8 cellular contexts compared by ENCODE assay signal in the genomic region with DNA sequence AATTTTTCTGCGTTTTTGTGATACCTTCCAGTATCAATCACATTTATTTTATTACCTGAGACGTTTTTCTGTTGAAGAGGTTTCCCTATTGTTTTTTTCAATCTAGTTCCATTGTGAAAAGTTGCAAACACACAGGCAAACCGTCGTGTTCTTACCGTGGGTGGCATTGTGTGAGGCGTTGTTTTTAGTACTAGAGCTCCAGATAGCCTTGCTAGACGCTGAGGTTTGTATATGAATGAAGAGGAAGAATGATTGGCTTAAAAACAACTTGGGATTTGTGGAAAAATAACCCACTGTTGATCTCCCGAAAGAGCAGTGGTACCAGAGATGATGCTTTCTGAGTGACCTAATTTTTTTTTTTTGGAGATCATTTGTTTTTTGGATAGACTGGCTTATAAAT. TPM values are rescaled to one million over a fixed set of nuclear protein-coding genes. Genes with fewer than 3 reads are reported as not detected.
DNase-seq lines count a peak whose midpoint lies in the region; ATAC-seq, FAIRE-seq and TF ChIP-seq lines count a peak whose summit lies in the region.

No MANE protein-coding gene starts in this region.

- BruUV-seq in GM12878 (replicated peaks; lab: Mats Ljungman, UMichigan) = no TSS peak

- no peak for TF ChIP-seq POLR2A in GM12878 (IDR thresholded peaks at IDR 0.05; ENCODE audit: low read depth, low read length)

- in situ Hi-C loops in GM12878 (cut with MboI) = no loop called here

- ATAC-seq in GM12878 (peak; percentile 13; the same call in 1 of the 3 replicates), GM21528 (IDR thresholded peaks at IDR 0.05; ENCODE audit: low FRiP score, unreplicated experiment) (no peak), HG03439 (IDR thresholded peaks at IDR 0.05; ENCODE audit: unreplicated experiment) (no peak)

- FAIRE-seq in GM12878 (lab: Jason Lieb, UNC) = no peak

- POLR2A ChIA-PET in AG04450 (lab: Yijun Ruan, JAX) (interaction anchor here (0.5 to 1.2 kb wide), 3 partner anchors 23 to 500 kb away, joined by 3 to 6 read pairs (median 4); partner anchors contain the start of gene MAPK1IP1L), HEK293 (lab: Yijun Ruan, JAX) (interaction anchor here (3.6 kb wide), 1 partner anchor 24 kb away, joined by 47 read pairs; the partner anchor contains the start of gene MAPK1IP1L), GM12878 (lab: Charles Lee) (interaction anchor here (0.7 to 2.8 kb wide), 6 partner anchors 15 to 163 kb away, joined by 3 to 12 read pairs (median 4); partner anchors contain the start of genes DLGAP5 and MAPK1IP1L)

- H3K4me2 ChIP-seq in GM12878 (ENCODE audit: control insufficient read depth, insufficient read depth) = peak overlapping the region; percentile 70

- CTCF ChIA-PET in AG04450 (lab: Charles Lee) = interaction anchor here (1.0 to 1.2 kb wide), 2 partner anchors 23 to 133 kb away, joined by 3 to 4 read pairs; no protein-coding TSS in a partner anchor
- CTCF ChIA-PET in HEK293 (lab: Yijun Ruan, JAX) = interaction anchor here (0.8 kb wide), 1 partner anchor 23 kb away, joined by 3 read pairs; no protein-coding TSS in a partner anchor
- CTCF ChIA-PET in GM12878 (lab: Yijun Ruan, JAX) = interaction anchor here (0.7 to 7.3 kb wide), 4 partner anchors 18 to 114 kb away, joined by 4 to 44 read pairs (median 8); partner anchors contain the start of gene MAPK1IP1L

- H3K36me3 ChIP-seq in HEK293 (ENCODE audit: control insufficient read depth in 2 of 2, insufficient read depth in 1 of 2, low read length in 2 of 2) (peaks cover 10 to 19% of the 10 kb centered on the region in 2 experiments), GM12878 (ENCODE audit: control insufficient read depth in 2 of 2, insufficient read depth in 2 of 2, low read length in 1 of 2) (peaks cover 0 to 9% of the 10 kb centered on the region in 2 experiments; a peak in 1 of 4 replicates), mucosa of rectum (ENCODE audit: control insufficient read depth in 2 of 2, insufficient read depth in 2 of 2, low read length in 2 of 2) (no peaks in the 10 kb centered on the region)

- H3K9ac ChIP-seq in GM12878 (ENCODE audit: control insufficient read depth, insufficient read depth, low read length) (peak overlapping the region; percentile 84), mucosa of rectum (ENCODE audit: low read depth in 1 of 2, low read length in 2 of 2) (peak overlapping the region in 1 of 2 donors; percentile 67)

- TF ChIP-seq EP300 in GM12878 (IDR thresholded peaks at IDR 0.05; ENCODE audit: borderline replicate concordance in 1 of 2, control insufficient read depth in 1 of 2, low read depth in 2 of 2, low read length in 2 of 2) = no peak

- H4K20me1 ChIP-seq in GM12878 (ENCODE audit: control insufficient read depth, insufficient read depth) = no peaks in the 10 kb centered on the region

- RAD21 ChIA-PET in GM12878 (lab: Charles Lee; ENCODE audit: unreplicated experiment) = interaction anchor here (1.2 to 6.1 kb wide), 6 partner anchors 16 to 163 kb away, joined by 4 to 68 read pairs (median 5); partner anchors contain the start of genes DLGAP5 and MAPK1IP1L

- WGBS in GM12878 (ENCODE audit: insufficient coverage, insufficient replicate concordance, low lambda C conversion rate, missing lambda C conversion rate) = 2% methylated on average over 8 of the region's 8 CpGs

- no peaks in the 10 kb centered on the region for H3K9me3 ChIP-seq in AG04450 (ENCODE audit: control insufficient read depth, insufficient read depth, low read length)
- H3K9me3 ChIP-seq in HEK293 (ENCODE audit: control insufficient read depth, insufficient read depth, low read depth, low read length) = no peaks in the 10 kb centered on the region
- no peaks in the 10 kb centered on the region for H3K9me3 ChIP-seq in GM12878 (replicated peaks; ENCODE audit: control insufficient read depth, insufficient read depth, low read length)
- H3K9me3 ChIP-seq in mucosa of rectum (ENCODE audit: control insufficient read depth in 2 of 2, low read length in 2 of 2) = no peaks in the 10 kb centered on the region

- H3K79me2 ChIP-seq in GM12878 (ENCODE audit: control insufficient read depth, insufficient read depth, low read length) = peaks cover 83% of the 10 kb centered on the region

- peaks cover 25% of the 10 kb centered on the region for H3K4me1 ChIP-seq in HEK293 (ENCODE audit: control insufficient read depth, insufficient read depth, low read length)
- no peaks in the 10 kb centered on the region for H3K4me1 ChIP-seq in GM12878 (ENCODE audit: control insufficient read depth, insufficient read depth, low read length)
- H3K4me1 ChIP-seq in mucosa of rectum (ENCODE audit: control insufficient read depth in 2 of 2, insufficient read depth in 2 of 2, low read length in 2 of 2) = peaks cover 8 to 17% of the 10 kb centered on the region in 2 donors

- H3K27ac ChIP-seq in AG04450 (ENCODE audit: low read depth, low read length) = no peak overlapping the region
- H3K27ac ChIP-seq in HEK293 (ENCODE audit: extremely low read depth, low read depth, low read length) = peak overlapping the region; percentile 89
- peak overlapping the region; percentile 91 for H3K27ac ChIP-seq in GM12878 (ENCODE audit: control insufficient read depth, insufficient read depth)
- no peak overlapping the region for H3K27ac ChIP-seq in mucosa of rectum (ENCODE audit: low read depth in 2 of 2, low read length in 2 of 2)

- H3K27me3 ChIP-seq in AG04450 (ENCODE audit: control insufficient read depth, insufficient read depth, low read length) = no peaks in the 10 kb centered on the region
- no peaks in the 10 kb centered on the region for H3K27me3 ChIP-seq in GM12878 (replicated peaks in 1 of 2; ENCODE audit: control insufficient read depth in 2 of 2, insufficient read depth in 2 of 2, low read length in 1 of 2)
- H3K27me3 ChIP-seq in mucosa of rectum (ENCODE audit: control insufficient read depth in 2 of 2, insufficient read depth in 2 of 2, low read length in 2 of 2) = no peaks in the 10 kb centered on the region

- DNase-seq in AG04450 (ENCODE audit: low read depth, low spot score) (no peak), GM12878 (ENCODE audit: low read depth, low spot score) (no peak), epidermal melanocyte (ENCODE audit: insufficient read length, low spot score) (no peak), MV-4-11 (lab: John Stamatoyannopoulos, UW) (no peak)

- intact Hi-C loops in GM12878 (cut with micrococcal nuclease; ENCODE audit: unreplicated experiment) = loop anchor here (5.0 kb wide), 1 partner anchor 126 kb away; the partner anchor contains the start of gene GCH1

- no peak for TF ChIP-seq CTCF in AG04450 (IDR thresholded peaks at IDR 0.05; ENCODE audit: low read depth, low read length)
- no peak for TF ChIP-seq CTCF in HEK293 (tag by site-specific recombination; IDR thresholded peaks at IDR 0.05)
- no peak for TF ChIP-seq CTCF in GM12878 (IDR thresholded peaks at IDR 0.05 in 2 of 3, conservative IDR thresholded peaks at IDR 0.05 in 1 of 3; ENCODE audit: control insufficient read depth in 2 of 3, extremely low read depth in 1 of 3, insufficient read depth in 1 of 3, low read depth in 3 of 3, low read length in 3 of 3)

- peak overlapping the region; percentile 59; the same call in 1 of the 2 replicates for H2AFZ ChIP-seq in GM12878 (ENCODE audit: control insufficient read depth, low read depth, low read length)

- H3K4me3 ChIP-seq in AG04450 (ENCODE audit: low read depth, low read length) (peak overlapping the region; percentile 87), HEK293 (ENCODE audit: low read depth, low read length) (peak overlapping the region; percentile 99), GM12878 (peak overlapping the region; percentile 78), mucosa of rectum (ENCODE audit: low read length in 2 of 2) (peak overlapping the region; percentile 75 to 97)

- SMC1A ChIA-PET in GM12878 (lab: Charles Lee; ENCODE audit: uncharacterized antibody, unreplicated experiment) = interaction anchor here (0.8 to 3.8 kb wide), 10 partner anchors 18 to 209 kb away, joined by 3 to 42 read pairs (median 4); partner anchors contain the start of genes GCH1 and MAPK1IP1L

- no peak for TF ChIP-seq RAD21 in GM12878 (IDR thresholded peaks at IDR 0.05; ENCODE audit: insufficient read depth, low read depth, low read length)

RNA-seq across cellular contexts. Expression of gene SOCS4, which starts 1.0 kb away (rescaled TPM):
- polyA plus RNA-seq in AG04450 (2011; rRNA removed) (8.1 and 11.1 TPM in 2 replicates), GM12878 (2011; rRNA removed) (25.1 and 35.7 TPM in 2 replicates), GM12878 (2014; fragmentation: Illumina TruSeq; extraction: Trizol) (23.7 and 30.9 TPM in 2 replicates), GM12878 (2014; fragmentation: Nextera tagmentation; extraction: Ambion mirVana) (1 to 10 TPM; 5.7 to 7.6 TPM), GM12878 (2014; rRNA removed) (13.2 and 14.7 TPM in 2 replicates), GM12878 (2016; fragmentation: Nextera tagmentation; extraction: Ambion mirVana) (10 to 100 TPM; 18.4 to 21.0 TPM)
- polyA minus RNA-seq in AG04450 (2011; rRNA and poly(A)+ RNA removed) = 13.5 and 16.7 TPM in 2 replicates
- 39.6 and 43.0 TPM in 2 replicates for total RNA-seq in GM12878 (2013; cell fraction: nucleolus; rRNA removed)
- total RNA-seq in GM12878 (2014; rRNA removed) (20.5 and 25.8 TPM in 2 replicates), GM12878 (2014; rRNA removed; fragmentation: Illumina TruSeq; extraction: Trizol) (30.6 and 31.0 TPM in 2 replicates), GM12878 (2021) (27.9 and 31.5 TPM in 2 replicates)
- polyA plus RNA-seq in GM12878 (2011; ENCODE audit: low read depth) = 4.6 TPM
- polyA plus RNA-seq in GM12878 (2011; cell fraction: cytosol; rRNA removed) = 9.1 and 9.8 TPM in 2 replicates
- 8.7 and 10.7 TPM in 2 replicates for polyA plus RNA-seq in GM12878 (2011; cell fraction: nucleus; rRNA removed)
- 9.8 and 10.4 TPM in 2 replicates for polyA plus RNA-seq in GM12878 (2012)
- 12.7 and 22.1 TPM in 2 replicates for polyA minus RNA-seq in GM12878 (2011; rRNA and poly(A)+ RNA removed)
- polyA minus RNA-seq in GM12878 (2011; cell fraction: cytosol; rRNA and poly(A)+ RNA removed) = 7.1 and 7.3 TPM in 2 replicates
- polyA minus RNA-seq in GM12878 (2011; cell fraction: nucleus; rRNA and poly(A)+ RNA removed) = 7.1 and 22.7 TPM in 2 replicates

RNA-seq across cellular contexts. Expression of gene WDHD1, which starts 1.2 kb away (rescaled TPM):
- polyA plus RNA-seq in AG04450 (2011; rRNA removed) = 4.2 and 6.7 TPM in 2 replicates
- 5.6 and 9.7 TPM in 2 replicates for polyA minus RNA-seq in AG04450 (2011; rRNA and poly(A)+ RNA removed)
- 31.5 and 31.8 TPM in 2 replicates for total RNA-seq in GM12878 (2013; cell fraction: nucleolus; rRNA removed)
- total RNA-seq in GM12878 (2014; rRNA removed) = 21.9 and 25.7 TPM in 2 replicates
- 32.7 and 33.5 TPM in 2 replicates for total RNA-seq in GM12878 (2014; rRNA removed; fragmentation: Illumina TruSeq; extraction: Trizol)
- 37.9 and 38.7 TPM in 2 replicates for total RNA-seq in GM12878 (2021)
- polyA plus RNA-seq in GM12878 (2011; ENCODE audit: low read depth) = 5.4 TPM
- polyA plus RNA-seq in GM12878 (2011; rRNA removed) = 34.2 and 57.1 TPM in 2 replicates
- 11.1 and 11.2 TPM in 2 replicates for polyA plus RNA-seq in GM12878 (2011; cell fraction: cytosol; rRNA removed)
- polyA plus RNA-seq in GM12878 (2011; cell fraction: nucleus; rRNA removed) = 13.5 and 17.7 TPM in 2 replicates
- polyA plus RNA-seq in GM12878 (2012) = 8.7 and 13.4 TPM in 2 replicates
- 31.8 and 32.9 TPM in 2 replicates for polyA plus RNA-seq in GM12878 (2014; fragmentation: Illumina TruSeq; extraction: Trizol)
- 10 to 100 TPM; 11.3 to 14.8 TPM for polyA plus RNA-seq in GM12878 (2014; fragmentation: Nextera tagmentation; extraction: Ambion mirVana)
- 14.8 and 17.8 TPM in 2 replicates for polyA plus RNA-seq in GM12878 (2014; rRNA removed)
- polyA plus RNA-seq in GM12878 (2016; fragmentation: Nextera tagmentation; extraction: Ambion mirVana) = 10 to 100 TPM; 46.3 to 50.5 TPM
- 35.6 and 56.1 TPM in 2 replicates for polyA minus RNA-seq in GM12878 (2011; rRNA and poly(A)+ RNA removed)
- 12.8 and 16.4 TPM in 2 replicates for polyA minus RNA-seq in GM12878 (2011; cell fraction: cytosol; rRNA and poly(A)+ RNA removed)
- 14.1 and 21.7 TPM in 2 replicates for polyA minus RNA-seq in GM12878 (2011; cell fraction: nucleus; rRNA and poly(A)+ RNA removed)

RNA-seq across cellular contexts. Expression of gene MAPK1IP1L, which starts 23.4 kb away (rescaled TPM):
- 65.3 and 86.7 TPM in 2 replicates for polyA plus RNA-seq in AG04450 (2011; rRNA removed)
- 210 and 277 TPM in 2 replicates for polyA minus RNA-seq in AG04450 (2011; rRNA and poly(A)+ RNA removed)
- 94.4 and 113 TPM in 2 replicates for total RNA-seq in GM12878 (2013; cell fraction: nucleolus; rRNA removed)
- 37.7 and 44.6 TPM in 2 replicates for total RNA-seq in GM12878 (2014; rRNA removed)
- 48.9 and 50.4 TPM in 2 replicates for total RNA-seq in GM12878 (2014; rRNA removed; fragmentation: Illumina TruSeq; extraction: Trizol)
- 101 and 105 TPM in 2 replicates for total RNA-seq in GM12878 (2021)
- 25.2 TPM for polyA plus RNA-seq in GM12878 (2011; ENCODE audit: low read depth)
- polyA plus RNA-seq in GM12878 (2011; rRNA removed) = 52.8 and 80.1 TPM in 2 replicates
- 231 and 264 TPM in 2 replicates for polyA plus RNA-seq in GM12878 (2011; cell fraction: cytosol; rRNA removed)
- polyA plus RNA-seq in GM12878 (2011; cell fraction: nucleus; rRNA removed) = 91.5 and 98.1 TPM in 2 replicates
- polyA plus RNA-seq in GM12878 (2012) = 53.2 and 62.6 TPM in 2 replicates
- 68.5 and 90.1 TPM in 2 replicates for polyA plus RNA-seq in GM12878 (2014; fragmentation: Illumina TruSeq; extraction: Trizol)
- 10 to 100 TPM; 55.7 to 66.0 TPM for polyA plus RNA-seq in GM12878 (2014; fragmentation: Nextera tagmentation; extraction: Ambion mirVana)
- 54.2 and 58.1 TPM in 2 replicates for polyA plus RNA-seq in GM12878 (2014; rRNA removed)
- 100 to 1,000 TPM; 107 to 117 TPM for polyA plus RNA-seq in GM12878 (2016; fragmentation: Nextera tagmentation; extraction: Ambion mirVana)
- 146 and 276 TPM in 2 replicates for polyA minus RNA-seq in GM12878 (2011; rRNA and poly(A)+ RNA removed)
- polyA minus RNA-seq in GM12878 (2011; cell fraction: cytosol; rRNA and poly(A)+ RNA removed) = 154 and 162 TPM in 2 replicates
- polyA minus RNA-seq in GM12878 (2011; cell fraction: nucleus; rRNA and poly(A)+ RNA removed) = 19.2 and 36.5 TPM in 2 replicates

Comparison
In these comparisons a context has a peak if more than half of its experiments do, and no peak if none do; other contexts are left out.
1. H3K27ac ChIP-seq: peak in HEK293 (single experiment) and GM12878 (single experiment); none in AG04450 (single experiment) and mucosa of rectum (0 of 2).
2. Peak in every context shown above with its lines, with median percentiles within 50 percentile points of each other: H3K4me3 ChIP-seq.